1 cellular context compared by ENCODE assay signal in the genomic region with DNA sequence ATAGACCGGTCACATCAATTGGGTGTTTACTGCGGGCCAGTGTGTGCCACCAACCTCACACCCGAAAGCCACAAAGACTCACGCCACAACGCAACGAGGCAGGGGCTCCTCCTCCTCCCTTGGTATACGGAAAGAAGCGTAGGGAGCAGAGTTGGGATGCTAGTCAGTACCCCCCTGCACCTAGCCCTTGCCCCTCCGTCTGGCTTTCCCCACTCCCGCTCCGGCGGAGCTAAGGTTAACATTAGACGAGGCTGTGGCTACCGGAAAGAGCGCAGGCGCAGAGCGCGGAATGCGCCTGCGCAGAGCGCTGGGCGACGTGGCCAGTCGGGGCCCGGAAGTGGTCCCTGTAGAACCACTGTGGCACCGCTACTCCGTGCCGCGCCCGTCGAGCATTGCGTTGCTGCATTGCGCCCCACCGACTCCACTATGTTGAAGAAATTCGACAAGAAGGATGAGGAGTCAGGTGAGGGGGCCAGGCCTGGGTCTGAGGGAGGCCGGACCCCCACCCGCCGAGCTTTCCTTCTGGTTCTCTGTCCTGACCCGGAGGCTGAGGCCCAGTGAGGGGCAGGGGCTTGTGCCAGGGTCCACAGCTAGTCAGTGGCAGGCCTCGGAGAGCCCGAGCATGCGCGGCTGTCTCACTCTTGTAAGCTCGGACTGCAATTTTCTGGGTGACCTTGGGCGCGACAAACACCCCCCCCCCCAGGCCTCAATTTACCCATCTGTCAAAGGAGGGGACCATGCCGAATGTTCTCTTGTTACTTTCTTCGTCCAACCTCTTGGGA.
TF ChIP-seq lines count a peak whose summit lies in the region.

A gene with protein sequence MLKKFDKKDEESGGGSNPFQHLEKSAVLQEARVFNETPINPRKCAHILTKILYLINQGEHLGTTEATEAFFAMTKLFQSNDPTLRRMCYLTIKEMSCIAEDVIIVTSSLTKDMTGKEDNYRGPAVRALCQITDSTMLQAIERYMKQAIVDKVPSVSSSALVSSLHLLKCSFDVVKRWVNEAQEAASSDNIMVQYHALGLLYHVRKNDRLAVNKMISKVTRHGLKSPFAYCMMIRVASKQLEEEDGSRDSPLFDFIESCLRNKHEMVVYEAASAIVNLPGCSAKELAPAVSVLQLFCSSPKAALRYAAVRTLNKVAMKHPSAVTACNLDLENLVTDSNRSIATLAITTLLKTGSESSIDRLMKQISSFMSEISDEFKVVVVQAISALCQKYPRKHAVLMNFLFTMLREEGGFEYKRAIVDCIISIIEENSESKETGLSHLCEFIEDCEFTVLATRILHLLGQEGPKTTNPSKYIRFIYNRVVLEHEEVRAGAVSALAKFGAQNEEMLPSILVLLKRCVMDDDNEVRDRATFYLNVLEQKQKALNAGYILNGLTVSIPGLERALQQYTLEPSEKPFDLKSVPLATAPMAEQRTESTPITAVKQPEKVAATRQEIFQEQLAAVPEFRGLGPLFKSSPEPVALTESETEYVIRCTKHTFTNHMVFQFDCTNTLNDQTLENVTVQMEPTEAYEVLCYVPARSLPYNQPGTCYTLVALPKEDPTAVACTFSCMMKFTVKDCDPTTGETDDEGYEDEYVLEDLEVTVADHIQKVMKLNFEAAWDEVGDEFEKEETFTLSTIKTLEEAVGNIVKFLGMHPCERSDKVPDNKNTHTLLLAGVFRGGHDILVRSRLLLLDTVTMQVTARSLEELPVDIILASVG (plus strand): TSS at position 323 of the 782 bp plus-strand sequence. CDS start 104 bp downstream, at position 427.

TF ChIP-seq in WTC11, 78 proteins besides CTCF, POLR2A, EP300 and RAD21 (continued from another document and continues in another):
- no peak for TF ChIP-seq NFYB (CRISPR knock-in tag; conservative IDR thresholded peaks at IDR 0.05; ENCODE audit: low read depth)
- TF ChIP-seq, protein P1, sequence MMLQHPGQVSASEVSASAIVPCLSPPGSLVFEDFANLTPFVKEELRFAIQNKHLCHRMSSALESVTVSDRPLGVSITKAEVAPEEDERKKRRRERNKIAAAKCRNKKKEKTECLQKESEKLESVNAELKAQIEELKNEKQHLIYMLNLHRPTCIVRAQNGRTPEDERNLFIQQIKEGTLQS (CRISPR knock-in tag; conservative IDR thresholded peaks at IDR 0.05): no peak
- TF ChIP-seq, protein P2, sequence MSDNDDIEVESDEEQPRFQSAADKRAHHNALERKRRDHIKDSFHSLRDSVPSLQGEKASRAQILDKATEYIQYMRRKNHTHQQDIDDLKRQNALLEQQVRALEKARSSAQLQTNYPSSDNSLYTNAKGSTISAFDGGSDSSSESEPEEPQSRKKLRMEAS (CRISPR knock-in tag; IDR thresholded peaks at IDR 0.05): peak; percentile 66
- no peak for TF ChIP-seq ZNF138 (CRISPR knock-in tag; conservative IDR thresholded peaks at IDR 0.05)
- TF ChIP-seq ZNF263 (CRISPR knock-in tag; IDR thresholded peaks at IDR 0.05; ENCODE audit: low read depth): no peak
- TF ChIP-seq, protein P3, sequence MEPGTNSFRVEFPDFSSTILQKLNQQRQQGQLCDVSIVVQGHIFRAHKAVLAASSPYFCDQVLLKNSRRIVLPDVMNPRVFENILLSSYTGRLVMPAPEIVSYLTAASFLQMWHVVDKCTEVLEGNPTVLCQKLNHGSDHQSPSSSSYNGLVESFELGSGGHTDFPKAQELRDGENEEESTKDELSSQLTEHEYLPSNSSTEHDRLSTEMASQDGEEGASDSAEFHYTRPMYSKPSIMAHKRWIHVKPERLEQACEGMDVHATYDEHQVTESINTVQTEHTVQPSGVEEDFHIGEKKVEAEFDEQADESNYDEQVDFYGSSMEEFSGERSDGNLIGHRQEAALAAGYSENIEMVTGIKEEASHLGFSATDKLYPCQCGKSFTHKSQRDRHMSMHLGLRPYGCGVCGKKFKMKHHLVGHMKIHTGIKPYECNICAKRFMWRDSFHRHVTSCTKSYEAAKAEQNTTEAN (CRISPR knock-in tag; IDR thresholded peaks at IDR 0.05): no peak
- TF ChIP-seq, protein P4, sequence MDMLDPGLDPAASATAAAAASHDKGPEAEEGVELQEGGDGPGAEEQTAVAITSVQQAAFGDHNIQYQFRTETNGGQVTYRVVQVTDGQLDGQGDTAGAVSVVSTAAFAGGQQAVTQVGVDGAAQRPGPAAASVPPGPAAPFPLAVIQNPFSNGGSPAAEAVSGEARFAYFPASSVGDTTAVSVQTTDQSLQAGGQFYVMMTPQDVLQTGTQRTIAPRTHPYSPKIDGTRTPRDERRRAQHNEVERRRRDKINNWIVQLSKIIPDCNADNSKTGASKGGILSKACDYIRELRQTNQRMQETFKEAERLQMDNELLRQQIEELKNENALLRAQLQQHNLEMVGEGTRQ (CRISPR knock-in tag; IDR thresholded peaks at IDR 0.05): no peak
- TF ChIP-seq, protein P5, sequence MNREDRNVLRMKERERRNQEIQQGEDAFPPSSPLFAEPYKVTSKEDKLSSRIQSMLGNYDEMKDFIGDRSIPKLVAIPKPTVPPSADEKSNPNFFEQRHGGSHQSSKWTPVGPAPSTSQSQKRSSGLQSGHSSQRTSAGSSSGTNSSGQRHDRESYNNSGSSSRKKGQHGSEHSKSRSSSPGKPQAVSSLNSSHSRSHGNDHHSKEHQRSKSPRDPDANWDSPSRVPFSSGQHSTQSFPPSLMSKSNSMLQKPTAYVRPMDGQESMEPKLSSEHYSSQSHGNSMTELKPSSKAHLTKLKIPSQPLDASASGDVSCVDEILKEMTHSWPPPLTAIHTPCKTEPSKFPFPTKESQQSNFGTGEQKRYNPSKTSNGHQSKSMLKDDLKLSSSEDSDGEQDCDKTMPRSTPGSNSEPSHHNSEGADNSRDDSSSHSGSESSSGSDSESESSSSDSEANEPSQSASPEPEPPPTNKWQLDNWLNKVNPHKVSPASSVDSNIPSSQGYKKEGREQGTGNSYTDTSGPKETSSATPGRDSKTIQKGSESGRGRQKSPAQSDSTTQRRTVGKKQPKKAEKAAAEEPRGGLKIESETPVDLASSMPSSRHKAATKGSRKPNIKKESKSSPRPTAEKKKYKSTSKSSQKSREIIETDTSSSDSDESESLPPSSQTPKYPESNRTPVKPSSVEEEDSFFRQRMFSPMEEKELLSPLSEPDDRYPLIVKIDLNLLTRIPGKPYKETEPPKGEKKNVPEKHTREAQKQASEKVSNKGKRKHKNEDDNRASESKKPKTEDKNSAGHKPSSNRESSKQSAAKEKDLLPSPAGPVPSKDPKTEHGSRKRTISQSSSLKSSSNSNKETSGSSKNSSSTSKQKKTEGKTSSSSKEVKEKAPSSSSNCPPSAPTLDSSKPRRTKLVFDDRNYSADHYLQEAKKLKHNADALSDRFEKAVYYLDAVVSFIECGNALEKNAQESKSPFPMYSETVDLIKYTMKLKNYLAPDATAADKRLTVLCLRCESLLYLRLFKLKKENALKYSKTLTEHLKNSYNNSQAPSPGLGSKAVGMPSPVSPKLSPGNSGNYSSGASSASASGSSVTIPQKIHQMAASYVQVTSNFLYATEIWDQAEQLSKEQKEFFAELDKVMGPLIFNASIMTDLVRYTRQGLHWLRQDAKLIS (CRISPR knock-in tag; IDR thresholded peaks at IDR 0.05; ENCODE audit: borderline replicate concordance): no peak
- no peak for TF ChIP-seq NFATC4 (CRISPR knock-in tag; IDR thresholded peaks at IDR 0.05)
- TF ChIP-seq, protein P6, sequence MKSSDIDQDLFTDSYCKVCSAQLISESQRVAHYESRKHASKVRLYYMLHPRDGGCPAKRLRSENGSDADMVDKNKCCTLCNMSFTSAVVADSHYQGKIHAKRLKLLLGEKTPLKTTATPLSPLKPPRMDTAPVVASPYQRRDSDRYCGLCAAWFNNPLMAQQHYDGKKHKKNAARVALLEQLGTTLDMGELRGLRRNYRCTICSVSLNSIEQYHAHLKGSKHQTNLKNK (CRISPR knock-in tag; IDR thresholded peaks at IDR 0.05): no peak
- peak; percentile 54; the same call in 1 of the 2 replicates for TF ChIP-seq ETV6 (CRISPR knock-in tag; IDR thresholded peaks at IDR 0.05)
- no peak for TF ChIP-seq CREB1 (CRISPR knock-in tag; IDR thresholded peaks at IDR 0.05)
- no peak for TF ChIP-seq RORB (CRISPR knock-in tag; IDR thresholded peaks at IDR 0.05)
- no peak for TF ChIP-seq ZNF423 (CRISPR knock-in tag; IDR thresholded peaks at IDR 0.05)
- TF ChIP-seq, protein P7, sequence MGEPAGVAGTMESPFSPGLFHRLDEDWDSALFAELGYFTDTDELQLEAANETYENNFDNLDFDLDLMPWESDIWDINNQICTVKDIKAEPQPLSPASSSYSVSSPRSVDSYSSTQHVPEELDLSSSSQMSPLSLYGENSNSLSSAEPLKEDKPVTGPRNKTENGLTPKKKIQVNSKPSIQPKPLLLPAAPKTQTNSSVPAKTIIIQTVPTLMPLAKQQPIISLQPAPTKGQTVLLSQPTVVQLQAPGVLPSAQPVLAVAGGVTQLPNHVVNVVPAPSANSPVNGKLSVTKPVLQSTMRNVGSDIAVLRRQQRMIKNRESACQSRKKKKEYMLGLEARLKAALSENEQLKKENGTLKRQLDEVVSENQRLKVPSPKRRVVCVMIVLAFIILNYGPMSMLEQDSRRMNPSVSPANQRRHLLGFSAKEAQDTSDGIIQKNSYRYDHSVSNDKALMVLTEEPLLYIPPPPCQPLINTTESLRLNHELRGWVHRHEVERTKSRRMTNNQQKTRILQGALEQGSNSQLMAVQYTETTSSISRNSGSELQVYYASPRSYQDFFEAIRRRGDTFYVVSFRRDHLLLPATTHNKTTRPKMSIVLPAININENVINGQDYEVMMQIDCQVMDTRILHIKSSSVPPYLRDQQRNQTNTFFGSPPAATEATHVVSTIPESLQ (CRISPR knock-in tag; IDR thresholded peaks at IDR 0.05): no peak
- TF ChIP-seq, protein P8, sequence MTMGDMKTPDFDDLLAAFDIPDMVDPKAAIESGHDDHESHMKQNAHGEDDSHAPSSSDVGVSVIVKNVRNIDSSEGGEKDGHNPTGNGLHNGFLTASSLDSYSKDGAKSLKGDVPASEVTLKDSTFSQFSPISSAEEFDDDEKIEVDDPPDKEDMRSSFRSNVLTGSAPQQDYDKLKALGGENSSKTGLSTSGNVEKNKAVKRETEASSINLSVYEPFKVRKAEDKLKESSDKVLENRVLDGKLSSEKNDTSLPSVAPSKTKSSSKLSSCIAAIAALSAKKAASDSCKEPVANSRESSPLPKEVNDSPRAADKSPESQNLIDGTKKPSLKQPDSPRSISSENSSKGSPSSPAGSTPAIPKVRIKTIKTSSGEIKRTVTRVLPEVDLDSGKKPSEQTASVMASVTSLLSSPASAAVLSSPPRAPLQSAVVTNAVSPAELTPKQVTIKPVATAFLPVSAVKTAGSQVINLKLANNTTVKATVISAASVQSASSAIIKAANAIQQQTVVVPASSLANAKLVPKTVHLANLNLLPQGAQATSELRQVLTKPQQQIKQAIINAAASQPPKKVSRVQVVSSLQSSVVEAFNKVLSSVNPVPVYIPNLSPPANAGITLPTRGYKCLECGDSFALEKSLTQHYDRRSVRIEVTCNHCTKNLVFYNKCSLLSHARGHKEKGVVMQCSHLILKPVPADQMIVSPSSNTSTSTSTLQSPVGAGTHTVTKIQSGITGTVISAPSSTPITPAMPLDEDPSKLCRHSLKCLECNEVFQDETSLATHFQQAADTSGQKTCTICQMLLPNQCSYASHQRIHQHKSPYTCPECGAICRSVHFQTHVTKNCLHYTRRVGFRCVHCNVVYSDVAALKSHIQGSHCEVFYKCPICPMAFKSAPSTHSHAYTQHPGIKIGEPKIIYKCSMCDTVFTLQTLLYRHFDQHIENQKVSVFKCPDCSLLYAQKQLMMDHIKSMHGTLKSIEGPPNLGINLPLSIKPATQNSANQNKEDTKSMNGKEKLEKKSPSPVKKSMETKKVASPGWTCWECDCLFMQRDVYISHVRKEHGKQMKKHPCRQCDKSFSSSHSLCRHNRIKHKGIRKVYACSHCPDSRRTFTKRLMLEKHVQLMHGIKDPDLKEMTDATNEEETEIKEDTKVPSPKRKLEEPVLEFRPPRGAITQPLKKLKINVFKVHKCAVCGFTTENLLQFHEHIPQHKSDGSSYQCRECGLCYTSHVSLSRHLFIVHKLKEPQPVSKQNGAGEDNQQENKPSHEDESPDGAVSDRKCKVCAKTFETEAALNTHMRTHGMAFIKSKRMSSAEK (CRISPR knock-in tag; IDR thresholded peaks at IDR 0.05; ENCODE audit: borderline replicate concordance): no peak
- peak; percentile 16; the same call in 1 of the 2 replicates for TF ChIP-seq FOXP1 (CRISPR knock-in tag; IDR thresholded peaks at IDR 0.05; ENCODE audit: borderline replicate concordance)
- TF ChIP-seq, protein P9, sequence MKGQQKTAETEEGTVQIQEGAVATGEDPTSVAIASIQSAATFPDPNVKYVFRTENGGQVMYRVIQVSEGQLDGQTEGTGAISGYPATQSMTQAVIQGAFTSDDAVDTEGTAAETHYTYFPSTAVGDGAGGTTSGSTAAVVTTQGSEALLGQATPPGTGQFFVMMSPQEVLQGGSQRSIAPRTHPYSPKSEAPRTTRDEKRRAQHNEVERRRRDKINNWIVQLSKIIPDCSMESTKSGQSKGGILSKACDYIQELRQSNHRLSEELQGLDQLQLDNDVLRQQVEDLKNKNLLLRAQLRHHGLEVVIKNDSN (CRISPR knock-in tag; IDR thresholded peaks at IDR 0.05): peak; percentile 14; the same call in 1 of the 2 replicates
- TF ChIP-seq NFE2L1 (CRISPR knock-in tag; IDR thresholded peaks at IDR 0.05): no peak
- no peak for TF ChIP-seq GRHL2 (CRISPR knock-in tag; IDR thresholded peaks at IDR 0.05; ENCODE audit: insufficient replicate concordance, severe bottlenecking)
- no peak for TF ChIP-seq ZNF671 (CRISPR knock-in tag; IDR thresholded peaks at IDR 0.05)
- TF ChIP-seq, protein P10, sequence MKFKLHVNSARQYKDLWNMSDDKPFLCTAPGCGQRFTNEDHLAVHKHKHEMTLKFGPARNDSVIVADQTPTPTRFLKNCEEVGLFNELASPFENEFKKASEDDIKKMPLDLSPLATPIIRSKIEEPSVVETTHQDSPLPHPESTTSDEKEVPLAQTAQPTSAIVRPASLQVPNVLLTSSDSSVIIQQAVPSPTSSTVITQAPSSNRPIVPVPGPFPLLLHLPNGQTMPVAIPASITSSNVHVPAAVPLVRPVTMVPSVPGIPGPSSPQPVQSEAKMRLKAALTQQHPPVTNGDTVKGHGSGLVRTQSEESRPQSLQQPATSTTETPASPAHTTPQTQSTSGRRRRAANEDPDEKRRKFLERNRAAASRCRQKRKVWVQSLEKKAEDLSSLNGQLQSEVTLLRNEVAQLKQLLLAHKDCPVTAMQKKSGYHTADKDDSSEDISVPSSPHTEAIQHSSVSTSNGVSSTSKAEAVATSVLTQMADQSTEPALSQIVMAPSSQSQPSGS (CRISPR knock-in tag; IDR thresholded peaks at IDR 0.05; ENCODE audit: borderline replicate concordance, low read depth): no peak
- TF ChIP-seq IRF2 (CRISPR knock-in tag; IDR thresholded peaks at IDR 0.05; ENCODE audit: borderline replicate concordance, low read depth): no peak
- TF ChIP-seq, protein P11, sequence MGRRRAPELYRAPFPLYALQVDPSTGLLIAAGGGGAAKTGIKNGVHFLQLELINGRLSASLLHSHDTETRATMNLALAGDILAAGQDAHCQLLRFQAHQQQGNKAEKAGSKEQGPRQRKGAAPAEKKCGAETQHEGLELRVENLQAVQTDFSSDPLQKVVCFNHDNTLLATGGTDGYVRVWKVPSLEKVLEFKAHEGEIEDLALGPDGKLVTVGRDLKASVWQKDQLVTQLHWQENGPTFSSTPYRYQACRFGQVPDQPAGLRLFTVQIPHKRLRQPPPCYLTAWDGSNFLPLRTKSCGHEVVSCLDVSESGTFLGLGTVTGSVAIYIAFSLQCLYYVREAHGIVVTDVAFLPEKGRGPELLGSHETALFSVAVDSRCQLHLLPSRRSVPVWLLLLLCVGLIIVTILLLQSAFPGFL (CRISPR knock-in tag; IDR thresholded peaks at IDR 0.05; ENCODE audit: borderline replicate concordance): no peak; the same call in 1 of the 2 replicates
- TF ChIP-seq JAZF1 (CRISPR knock-in tag; IDR thresholded peaks at IDR 0.05): no peak
- no peak for TF ChIP-seq ZNF416 (CRISPR knock-in tag; IDR thresholded peaks at IDR 0.05)
- peak; percentile 33; the same call in 1 of the 2 replicates for TF ChIP-seq OVOL2 (CRISPR knock-in tag; IDR thresholded peaks at IDR 0.05; ENCODE audit: borderline replicate concordance)
- TF ChIP-seq RELA (CRISPR knock-in tag; IDR thresholded peaks at IDR 0.05; ENCODE audit: borderline replicate concordance): peak; percentile 73; the same call in 1 of the 2 replicates
- no peak for TF ChIP-seq FOXJ3 (CRISPR knock-in tag; IDR thresholded peaks at IDR 0.05; ENCODE audit: borderline replicate concordance)
- TF ChIP-seq PRRX2 (CRISPR knock-in tag; IDR thresholded peaks at IDR 0.05): no peak
